ENCODE assay signal across 15 cellular contexts in genomic region chr16:77805403-77805802, GRCh38. TPM values are rescaled to one million over a fixed set of nuclear protein-coding genes. Genes with fewer than 3 reads are reported as not detected.
"Had no signal": no experiment of that assay in that cellular context is flagged by ENCODE, and none has a peak within 500 bp of the region (broad histone marks: within the 10 kb centered on the region; RNA-seq: fewer than 3 reads in every experiment).

No MANE protein-coding gene starts in this region.

- H3K27ac ChIP-seq: spleen, upper lobe of left lung had no signal

- DNase-seq: activated CD4-positive, alpha-beta T cell treated with anti-CD3 and anti-CD28 coated beads for 48 hours; activated CD8-positive, alpha-beta memory T cell treated with anti-CD3 and anti-CD28 coated beads, Interleukin-2, amount 50 U/mL, for 48 hours; activated CD8-positive, alpha-beta T cell treated with anti-CD3 and anti-CD28 coated beads, Interleukin-2, amount 10 ng/mL, durations not matched to agents 7 days and 5 days; activated naive CD4-positive, alpha-beta T cell; endodermal cell; erythroblast; hippocampal formation; naive thymus-derived CD4-positive, alpha-beta T cell; posterior cingulate gyrus; spleen; stimulated activated CD4-positive, alpha-beta T cell treated with anti-CD3 and anti-CD28 coated beads, Interleukin-1b, Interleukin-23, amount 100 ng/mL, for 48 hours; stimulated activated naive B cell treated with anti-CD40 and anti-IgM and Interleukin-4, amounts not matched to agents 10 μg/mL and 1 μg/mL and 100 μg/mL, for 72 hours; T-cell; upper lobe of left lung had no signal

- H3K4me3 ChIP-seq: spleen, upper lobe of left lung had no signal

- H3K4me1 ChIP-seq: spleen, upper lobe of left lung had no signal

- H3K27me3 ChIP-seq: upper lobe of left lung had no signal

- H3K36me3 ChIP-seq: spleen, upper lobe of left lung had no signal

- ATAC-seq: activated CD8-positive, alpha-beta T cell treated with anti-CD3 and anti-CD28 coated beads, Interleukin-2, amount 10 ng/mL, durations not matched to agents 7 days and 5 days; naive thymus-derived CD4-positive, alpha-beta T cell; sciatic nerve; stimulated activated naive B cell treated with anti-CD40 and anti-IgM and Interleukin-4, amounts not matched to agents 10 μg/mL and 1 μg/mL and 100 μg/mL, for 72 hours; T-cell had no signal

RNA-seq across cellular contexts. Expression of gene VAT1L, which starts 17.0 kb away (rescaled TPM):
- total RNA-seq: activated CD8-positive, alpha-beta T cell treated with anti-CD3 and anti-CD28 coated beads, Interleukin-2, amount 10 ng/mL, durations not matched to agents 7 days and 5 days; naive thymus-derived CD4-positive, alpha-beta T cell had no signal
- polyA plus RNA-seq: naive thymus-derived CD4-positive, alpha-beta T cell had no signal
